17 cellular contexts compared by ENCODE assay signal in genomic region chr5:63128018-63128417, GRCh38.
A peak's percentile ranks its signal among the peaks of the same experiment; 100 is the strongest.
DNase-seq lines count a peak whose midpoint lies in the region; ATAC-seq and TF ChIP-seq lines count a peak whose summit lies in the region.
"Had no signal": no experiment of that assay in that cellular context is flagged by ENCODE, and none has a peak within 500 bp of the region (broad histone marks: within the 10 kb centered on the region; RNA-seq: fewer than 3 reads in every experiment).

No MANE protein-coding gene starts in this region.

- CTCF ChIA-PET in mammary epithelial cell (lab: Charles Lee; ENCODE audit: low non-redundant PET), result no interaction called here
- CTCF ChIA-PET in MCF 10A (lab: Yijun Ruan, JAX), result interaction anchor here (0.7 kb wide), 2 partner anchors 297 to 971 kb away, joined by 3 to 4 read pairs; no protein-coding TSS in a partner anchor

- H3K4me1 ChIP-seq in mammary epithelial cell (ENCODE audit: insufficient read depth, low read length) (peaks cover 23% of the 10 kb centered on the region), colonic mucosa (no peaks in the 10 kb centered on the region)
- H3K4me1 ChIP-seq: gastrocnemius medialis had no signal

- 100% methylated on average over 2 of the region's 2 CpGs for WGBS in mammary epithelial cell (ENCODE audit: low coverage, missing lambda C conversion rate)

- dilution Hi-C loops in mammary epithelial cell (cut with HindIII; ENCODE audit: low sequenced_read_pairs), result no loop called here

- no peak for TF ChIP-seq CTCF in mammary epithelial cell (conservative IDR thresholded peaks at IDR 0.05 in 1 of 2, IDR thresholded peaks at IDR 0.05 in 1 of 2; ENCODE audit: extremely low read depth in 1 of 2, insufficient read depth in 1 of 2, low read depth in 1 of 2, low read length in 2 of 2)
- TF ChIP-seq CTCF in MCF 10A (IDR thresholded peaks at IDR 0.05; ENCODE audit: unreplicated experiment), result no peak
- no peak for TF ChIP-seq CTCF in colonic mucosa (IDR thresholded peaks at IDR 0.05)

- no peak overlapping the region for H3K9ac ChIP-seq in mammary epithelial cell (ENCODE audit: insufficient read depth, low read length)
- no peak overlapping the region for H3K9ac ChIP-seq in colonic mucosa (ENCODE audit: low read depth in 2 of 2, low read length in 2 of 2)

- DNase-seq in mammary epithelial cell (no peak), MCF 10A (ENCODE audit: unreplicated experiment) (no peak), NCI-H774 (lab: John Stamatoyannopoulos, UW) (peak; percentile 12), renal cortical epithelial cell (ENCODE audit: low read depth) (peak; percentile 84), colonic mucosa (no peak), cardiac septum (ENCODE audit: low spot score) (no peak)
- DNase-seq: activated CD4-positive, alpha-beta T cell treated with anti-CD3 and anti-CD28 coated beads, Interleukin-2, amount 50 U/mL, for 1 hour; activated naive CD4-positive, alpha-beta T cell treated with anti-CD3 and anti-CD28 coated beads, Interleukin-2, amount 50 U/mL, for 16 hours; activated T-cell treated with anti-CD3 and anti-CD28 coated beads for 4 hours; gastrocnemius medialis; NCI-H187; ovary; stimulated activated CD4-positive, alpha-beta T cell treated with anti-CD3 and anti-CD28 coated beads, Interleukin-2, amount 100 ng/mL, for 24 hours had no signal

- peaks cover 12% of the 10 kb centered on the region for H3K4me1 Mint-ChIP-seq in MCF 10A (ENCODE audit: insufficient read depth, unreplicated experiment)
- H3K4me1 Mint-ChIP-seq: CD14-positive monocyte had no signal

- H3K4me3 ChIP-seq in mammary epithelial cell (replicated peaks in 1 of 3; ENCODE audit: insufficient read depth in 1 of 3, low read depth in 2 of 3, low read length in 3 of 3) (no peak overlapping the region), colonic mucosa (no peak overlapping the region)
- H3K4me3 ChIP-seq: coronary artery, gastrocnemius medialis, ovary had no signal

- no peaks in the 10 kb centered on the region for H3K79me2 ChIP-seq in mammary epithelial cell (ENCODE audit: insufficient read depth, low read length)

- no peaks in the 10 kb centered on the region for H4K20me1 ChIP-seq in mammary epithelial cell (ENCODE audit: insufficient read depth, low read length)

- no peak overlapping the region for H3K27ac ChIP-seq in mammary epithelial cell (ENCODE audit: insufficient read depth, low read depth, low read length)
- H3K27ac ChIP-seq in colonic mucosa, result no peak overlapping the region
- H3K27ac ChIP-seq: coronary artery, gastrocnemius medialis, ovary had no signal

- in situ Hi-C loops in mammary epithelial cell (cut with MboI; ENCODE audit: low sequenced_read_pairs in 2 of 2), result loop anchor here in 1 of 2 donors (10.0 kb wide), 1 partner anchor 267 kb away; no protein-coding TSS in a partner anchor

- H3K27ac Mint-ChIP-seq in MCF 10A (ENCODE audit: low read depth, unreplicated experiment), result no peak overlapping the region
- H3K27ac Mint-ChIP-seq: CD14-positive monocyte had no signal

- H3K9me3 Mint-ChIP-seq in MCF 10A (ENCODE audit: unreplicated experiment), result no peaks in the 10 kb centered on the region
- H3K9me3 Mint-ChIP-seq: CD14-positive monocyte had no signal

- intact Hi-C loops in mammary epithelial cell (cut with micrococcal nuclease), result loop anchor here (5.0 kb wide), 1 partner anchor 129 kb away; no protein-coding TSS in a partner anchor
- intact Hi-C loops in MCF 10A (cut with micrococcal nuclease), result loop anchor here (10.0 kb wide), 1 partner anchor 1077 kb away; no protein-coding TSS in a partner anchor
- intact Hi-C loops in colonic mucosa (cut with DNase I), result no loop called here
- intact Hi-C loops in cardiac septum (cut with DNase I), result no loop called here

- H3K4me2 ChIP-seq in mammary epithelial cell (ENCODE audit: insufficient read depth, low read depth, low read length), result no peak overlapping the region

- no peaks in the 10 kb centered on the region for H3K36me3 Mint-ChIP-seq in MCF 10A (ENCODE audit: insufficient read depth, unreplicated experiment)
- H3K36me3 Mint-ChIP-seq: CD14-positive monocyte had no signal

- no peak overlapping the region for H3K4me3 Mint-ChIP-seq in MCF 10A (ENCODE audit: unreplicated experiment)
- H3K4me3 Mint-ChIP-seq: CD14-positive monocyte had no signal

- POLR2A ChIA-PET in MCF 10A (lab: Yijun Ruan, JAX), result no interaction called here

- H2AFZ ChIP-seq in mammary epithelial cell (ENCODE audit: low read depth, low read length), result peak overlapping the region; percentile 7

- H3K9me3 ChIP-seq in mammary epithelial cell (replicated peaks; ENCODE audit: insufficient read depth, low read length) (no peaks in the 10 kb centered on the region), colonic mucosa (no peaks in the 10 kb centered on the region)
- H3K9me3 ChIP-seq: gastrocnemius medialis, ovary had no signal

- peak; percentile 71 for ATAC-seq in HG03135 (IDR thresholded peaks at IDR 0.05; ENCODE audit: unreplicated experiment)
- ATAC-seq in GM21528 (IDR thresholded peaks at IDR 0.05; ENCODE audit: low FRiP score, unreplicated experiment), result no peak
- ATAC-seq: gastrocnemius medialis had no signal

- BruUV-seq in mammary epithelial cell (replicated peaks; lab: Mats Ljungman, UMichigan) (no TSS peak), MCF 10A (replicated peaks; lab: Mats Ljungman, UMichigan) (no TSS peak)

- H3K36me3 ChIP-seq in mammary epithelial cell (ENCODE audit: insufficient read depth, low read length), result no peaks in the 10 kb centered on the region
- no peaks in the 10 kb centered on the region for H3K36me3 ChIP-seq in colonic mucosa
- H3K36me3 ChIP-seq: gastrocnemius medialis, ovary had no signal

- H3K27me3 ChIP-seq in mammary epithelial cell (ENCODE audit: insufficient read depth, low read length), result no peaks in the 10 kb centered on the region
- no peaks in the 10 kb centered on the region for H3K27me3 ChIP-seq in colonic mucosa
- H3K27me3 ChIP-seq: gastrocnemius medialis, ovary had no signal

- no peaks in the 10 kb centered on the region for H3K27me3 Mint-ChIP-seq in MCF 10A (ENCODE audit: insufficient read depth, unreplicated experiment)

Comparison
In these comparisons a context has a peak if more than half of its experiments do, and no peak if none do; other contexts are left out.
1. DNase-seq: peak in NCI-H774 (single experiment) and renal cortical epithelial cell (single experiment); none in mammary epithelial cell (single experiment), MCF 10A (single experiment), colonic mucosa (single experiment) and cardiac septum (single experiment).
2. intact Hi-C loops: an anchor here in mammary epithelial cell (5.0 kb wide) and MCF 10A (10.0 kb wide); none called in colonic mucosa and cardiac septum.